ENCODE assay signal across 20 cellular contexts in genomic region chr16:77759821-77760220, GRCh38. TPM values are rescaled to one million over a fixed set of nuclear protein-coding genes. Genes with fewer than 3 reads are reported as not detected.
DNase-seq lines count a peak whose midpoint lies in the region; ATAC-seq lines count a peak whose summit lies in the region.
"Had no signal": no experiment of that assay in that cellular context is flagged by ENCODE, and none has a peak within 500 bp of the region (broad histone marks: within the 10 kb centered on the region; RNA-seq: fewer than 3 reads in every experiment).

No MANE protein-coding gene starts in this region.

- no peak overlapping the region for H3K4ac ChIP-seq in mesenchymal stem cell (ENCODE audit: low read depth in 1 of 2, low read length in 2 of 2)

- DNase-seq in Daoy (ENCODE audit: low read depth) = peak; percentile 4
- DNase-seq in NCI-H524 (lab: John Stamatoyannopoulos, UW) = peak; percentile 59
- DNase-seq in dermis blood vessel endothelial cell = peak; percentile 50
- DNase-seq in mesenchymal stem cell = peak; percentile 61
- no peak for DNase-seq in UCSD-AML1 (lab: John Stamatoyannopoulos, UW; ENCODE audit: unreplicated experiment)
- no peak for DNase-seq in middle frontal gyrus (ENCODE audit: extremely low spot score, low spot score)
- DNase-seq: AML-193, DMS53, GOT3, MM.1S, NCI-H1436 treated with DMSO at 0.1 percent for 48 hours, NCI-H2081 treated with DMSO at 0.1 percent for 48 hours, NCI-H69, PC-9 had no signal

- H4K8ac ChIP-seq in mesenchymal stem cell (ENCODE audit: low read length) = peak overlapping the region; percentile 67

- no peak overlapping the region for H4K91ac ChIP-seq in mesenchymal stem cell (ENCODE audit: low read length)

- H3K79me1 ChIP-seq in mesenchymal stem cell (replicated peaks; ENCODE audit: low read length, poor library complexity, severe bottlenecking) = no peaks in the 10 kb centered on the region

- H3K9me3 ChIP-seq in mesenchymal stem cell (ENCODE audit: control insufficient read depth, low read length) = no peaks in the 10 kb centered on the region
- H3K9me3 ChIP-seq: A549 had no signal

- ATAC-seq in GM18868 (IDR thresholded peaks at IDR 0.05; ENCODE audit: unreplicated experiment) (no peak), HG03097 (IDR thresholded peaks at IDR 0.05; ENCODE audit: low FRiP score, unreplicated experiment) (no peak)
- ATAC-seq: A549, GM12878, HepG2 had no signal

- H3K9ac ChIP-seq in mesenchymal stem cell (ENCODE audit: low read length) = no peak overlapping the region

- H2BK12ac ChIP-seq in mesenchymal stem cell (ENCODE audit: low read length in 2 of 2) = peak overlapping the region in 1 of 2 experiments; percentile 29

- no peak overlapping the region for H2BK5ac ChIP-seq in mesenchymal stem cell (ENCODE audit: low read depth, low read length, poor library complexity, severe bottlenecking)

- H3K27ac ChIP-seq in mesenchymal stem cell (ENCODE audit: low read length, poor library complexity, severe bottlenecking) = no peak overlapping the region
- H3K27ac ChIP-seq: A549, PC-9, SK-N-MC had no signal

- H2AK5ac ChIP-seq in mesenchymal stem cell (ENCODE audit: low read length, severe bottlenecking) = no peak overlapping the region

- no peak overlapping the region for H3K14ac ChIP-seq in mesenchymal stem cell (ENCODE audit: low read length in 2 of 2)

- H3K4me2 ChIP-seq in mesenchymal stem cell (ENCODE audit: low read length, poor library complexity, severe bottlenecking) = no peak overlapping the region
- H3K4me2 ChIP-seq: A549, PC-9 had no signal

- H2BK120ac ChIP-seq in mesenchymal stem cell (ENCODE audit: low read depth, low read length) = no peak overlapping the region

- peak overlapping the region in 1 of 2 experiments; percentile 79 for H3K18ac ChIP-seq in mesenchymal stem cell (ENCODE audit: low read depth in 1 of 2, low read length in 2 of 2)

- WGBS in mesenchymal stem cell = 7% methylated on average over 3 of the region's 3 CpGs

- no peaks in the 10 kb centered on the region for H3K4me1 ChIP-seq in mesenchymal stem cell (ENCODE audit: control insufficient read depth, insufficient read depth, low read depth, low read length)
- H3K4me1 ChIP-seq: A549 had no signal

- H3K27me3 ChIP-seq in mesenchymal stem cell (ENCODE audit: control insufficient read depth in 1 of 2, insufficient read depth in 1 of 2, low read length in 2 of 2) = peaks cover 0 to 2% of the 10 kb centered on the region in 2 experiments

- no peak overlapping the region for H3K23ac ChIP-seq in mesenchymal stem cell (ENCODE audit: low read length in 2 of 2)

- no peaks in the 10 kb centered on the region for H3K36me3 ChIP-seq in mesenchymal stem cell (ENCODE audit: control insufficient read depth in 1 of 2, insufficient read depth in 2 of 2, low read depth in 1 of 2, low read length in 2 of 2)

- no peak overlapping the region for H2BK15ac ChIP-seq in mesenchymal stem cell (ENCODE audit: low read depth, poor library complexity, severe bottlenecking)

- H2AFZ ChIP-seq in mesenchymal stem cell (ENCODE audit: low read depth, low read length) = no peak overlapping the region
- H2AFZ ChIP-seq: PC-9 had no signal

- H3K4me3 ChIP-seq in mesenchymal stem cell (ENCODE audit: insufficient read depth in 1 of 2, low read depth in 1 of 2, low read length in 2 of 2) = no peak overlapping the region
- H3K4me3 ChIP-seq: A549, GM12878, PC-9, SK-N-MC had no signal

RNA-seq across cellular contexts. Expression of gene VAT1L, which starts 28.5 kb away (rescaled TPM):
- 1.5 and 1.7 TPM in 2 replicates for total RNA-seq in Daoy (2014; rRNA removed; shearing (Covaris generic))
- total RNA-seq in dermis blood vessel endothelial cell = 0.37 and 1.4 TPM in 2 replicates
- 25.8 TPM for polyA plus RNA-seq in mesenchymal stem cell (2013, experiment 1 of 2)
- polyA plus RNA-seq in mesenchymal stem cell (2013, experiment 2 of 2) = 25.4 TPM
- total RNA-seq: HepG2, PC-9 had no signal
- polyA plus RNA-seq: A549, HepG2 had no signal

RNA-seq across cellular contexts. Expression of gene NUDT7, which starts 37.5 kb away (rescaled TPM):
- total RNA-seq in Daoy (2014; rRNA removed; shearing (Covaris generic)) = 0.51 and 4.5 TPM in 2 replicates
- total RNA-seq in dermis blood vessel endothelial cell = 8.0 and 8.1 TPM in 2 replicates
- polyA plus RNA-seq in mesenchymal stem cell (2013, experiment 1 of 2) = 9.6 TPM
- 9.8 TPM for polyA plus RNA-seq in mesenchymal stem cell (2013, experiment 2 of 2)
- total RNA-seq: PC-9 had no signal

Comparison
In these comparisons a context has a peak if more than half of its experiments do, and no peak if none do; other contexts are left out.
1. DNase-seq: peak in Daoy (single experiment), NCI-H524 (2 of 2), dermis blood vessel endothelial cell (single experiment) and mesenchymal stem cell (single experiment); none in UCSD-AML1 (single experiment) and middle frontal gyrus (single experiment).